11 cellular contexts compared by ENCODE assay signal in genomic region chr3:110526732-110527727, GRCh38.
DNase-seq lines count a peak whose midpoint lies in the region; ATAC-seq and TF ChIP-seq lines count a peak whose summit lies in the region.
"Had no signal": no experiment of that assay in that cellular context is flagged by ENCODE, and none has a peak within 500 bp of the region (broad histone marks: within the 10 kb centered on the region; RNA-seq: fewer than 3 reads in every experiment).

No MANE protein-coding gene starts in this region.

- no peak for TF ChIP-seq CTCF in epithelial cell of proximal tubule (conservative IDR thresholded peaks at IDR 0.05; ENCODE audit: low read depth, low read length)

- no peak for ATAC-seq in HG03460 (IDR thresholded peaks at IDR 0.05; ENCODE audit: unreplicated experiment)
- ATAC-seq in HG02571 (IDR thresholded peaks at IDR 0.05; ENCODE audit: unreplicated experiment): no peak

- peak; percentile 96 for DNase-seq in EL
- peak; percentile 47 for DNase-seq in OCI-M1 (lab: John Stamatoyannopoulos, UW)
- peak; percentile 85 for DNase-seq in epithelial cell of proximal tubule (ENCODE audit: low read depth)
- DNase-seq in non-pigmented ciliary epithelial cell (ENCODE audit: low read depth): peak; percentile 94
- DNase-seq in NCI-H1092 (lab: John Stamatoyannopoulos, UW): no peak
- no peak for DNase-seq in activated T-cell treated with anti-CD3 and anti-CD28 coated beads, Interleukin-2, amount 50 U/mL, for 1 hour
- DNase-seq: activated naive CD4-positive, alpha-beta T cell treated with anti-CD3 and anti-CD28 coated beads, Interleukin-2, amount 10 ng/mL, durations not matched to agents 7 days and 5 days; DND-41; esophagus squamous epithelium had no signal

- no peak overlapping the region for H3K4me3 ChIP-seq in epithelial cell of proximal tubule (ENCODE audit: low read depth, low read length)
- H3K4me3 ChIP-seq: esophagus squamous epithelium had no signal

Comparison
In these comparisons a context has a peak if more than half of its experiments do, and no peak if none do; other contexts are left out.
1. DNase-seq: peak in EL (single experiment), OCI-M1 (single experiment), epithelial cell of proximal tubule (single experiment) and non-pigmented ciliary epithelial cell (single experiment); none in NCI-H1092 (single experiment) and activated T-cell treated with anti-CD3 and anti-CD28 coated beads, Interleukin-2, amount 50 U/mL, for 1 hour (single experiment).